ENCODE assay signal across 11 cellular contexts in genomic region chr12:68455676-68456345, GRCh38.
DNase-seq lines count a peak whose midpoint lies in the region; TF ChIP-seq lines count a peak whose summit lies in the region.
"Had no signal": no experiment of that assay in that cellular context is flagged by ENCODE, and none has a peak within 500 bp of the region (broad histone marks: within the 10 kb centered on the region; RNA-seq: fewer than 3 reads in every experiment).

No MANE protein-coding gene starts in this region.

- no peaks in the 10 kb centered on the region for H3K27me3 Mint-ChIP-seq in activated T-cell treated with anti-CD3 and anti-CD28 coated beads, Interleukin-2, amount 50 U/mL, for 24 hours

- no peaks in the 10 kb centered on the region for H3K27me3 ChIP-seq in neutrophil

- no peak for DNase-seq in activated T-cell treated with anti-CD3 and anti-CD28 coated beads, Interleukin-2, amount 50 U/mL, for 24 hours
- DNase-seq in activated T-cell treated with anti-CD3 and anti-CD28 coated beads, Interleukin-2, amount 50 U/mL, for 1 hour = no peak
- peak; percentile 5 for DNase-seq in M059J (ENCODE audit: low read depth)
- DNase-seq in cardiac fibroblast (ENCODE audit: low read depth in 2 of 2) = peak; percentile 23 to 29
- DNase-seq in GM13976 (ENCODE audit: low spot score) = no peak
- no peak for DNase-seq in NCI-H226
- no peak for DNase-seq in NCI-H1092 (lab: John Stamatoyannopoulos, UW)
- DNase-seq: activated CD4-positive, alpha-beta T cell treated with anti-CD3 and anti-CD28 coated beads for 1 hour; hippocampal formation; NK-92 treated with Interleukin-12 subunit alpha and Interleukin-12 subunit beta, amount 100 ng/mL, for 24 hours had no signal

- no peaks in the 10 kb centered on the region for H3K36me3 ChIP-seq in neutrophil

- H3K9me3 Mint-ChIP-seq in activated T-cell treated with anti-CD3 and anti-CD28 coated beads, Interleukin-2, amount 50 U/mL, for 24 hours = peaks cover 2% of the 10 kb centered on the region

- no peak overlapping the region for H3K4me3 Mint-ChIP-seq in activated T-cell treated with anti-CD3 and anti-CD28 coated beads, Interleukin-2, amount 50 U/mL, for 24 hours

- H3K4me1 Mint-ChIP-seq in activated T-cell treated with anti-CD3 and anti-CD28 coated beads, Interleukin-2, amount 50 U/mL, for 24 hours (ENCODE audit: low read depth) = peaks cover 66% of the 10 kb centered on the region

- H3K4me1 ChIP-seq in neutrophil (ENCODE audit: control insufficient read depth in 1 of 2, insufficient read depth in 1 of 2, low read depth in 1 of 2, low read length in 1 of 2) = peaks cover 44 to 53% of the 10 kb centered on the region in 2 experiments

- no peak for TF ChIP-seq CTCF in cardiac fibroblast (IDR thresholded peaks at IDR 0.05; ENCODE audit: low read depth, low read length)
- no peak for TF ChIP-seq CTCF in neutrophil (IDR thresholded peaks at IDR 0.05)
- TF ChIP-seq CTCF in GM13976 (IDR thresholded peaks at IDR 0.05; ENCODE audit: borderline replicate concordance, control extremely low read depth, extremely low read depth, insufficient read depth, missing control alignments) = no peak

- in situ Hi-C loops in GM13976 (cut with MboI; ENCODE audit: low sequenced_read_pairs, unreplicated experiment) = no loop called here

- no peaks in the 10 kb centered on the region for H3K9me3 ChIP-seq in neutrophil

- H3K27ac Mint-ChIP-seq in activated T-cell treated with anti-CD3 and anti-CD28 coated beads, Interleukin-2, amount 50 U/mL, for 24 hours = peak overlapping the region; percentile 79

- H3K4me3 ChIP-seq in cardiac fibroblast (replicated peaks in 1 of 2; ENCODE audit: low read depth in 2 of 2, low read length in 2 of 2) (no peak overlapping the region), neutrophil (ENCODE audit: low read depth in 1 of 2, low read length in 1 of 2) (no peak overlapping the region)

- H3K36me3 Mint-ChIP-seq in activated T-cell treated with anti-CD3 and anti-CD28 coated beads, Interleukin-2, amount 50 U/mL, for 24 hours (ENCODE audit: low read depth) = no peaks in the 10 kb centered on the region

- peak overlapping the region; percentile 73 for H3K27ac ChIP-seq in neutrophil

Comparison
In these comparisons a context has a peak if more than half of its experiments do, and no peak if none do; other contexts are left out.
1. DNase-seq: peak in M059J (single experiment) and cardiac fibroblast (2 of 2); none in activated T-cell treated with anti-CD3 and anti-CD28 coated beads, Interleukin-2, amount 50 U/mL, for 24 hours (single experiment), activated T-cell treated with anti-CD3 and anti-CD28 coated beads, Interleukin-2, amount 50 U/mL, for 1 hour (single experiment), GM13976 (single experiment), NCI-H226 (single experiment) and NCI-H1092 (single experiment).